ENCODE assay signal across 33 cellular contexts in the genomic region with DNA sequence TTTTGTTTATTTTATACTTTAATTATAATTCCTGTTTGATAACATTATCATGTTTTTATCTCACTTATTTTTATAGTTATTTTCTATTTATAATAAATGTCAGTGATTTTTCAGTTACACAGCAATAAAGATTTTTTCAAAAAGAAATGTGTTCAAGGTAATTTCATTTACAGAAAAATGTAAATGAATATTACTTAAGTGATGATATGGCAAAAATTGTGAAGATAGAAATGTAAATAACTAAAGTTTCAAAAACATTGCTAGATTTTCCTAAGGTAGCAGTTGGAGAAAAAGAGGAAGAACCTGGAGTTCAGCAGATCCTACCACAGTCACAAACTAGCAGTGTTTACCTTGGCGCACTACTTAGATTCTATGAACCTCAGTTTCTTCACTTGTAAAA.
"Had no signal": no experiment of that assay in that cellular context is flagged by ENCODE, and none has a peak within 500 bp of the region (broad histone marks: within the 10 kb centered on the region; RNA-seq: fewer than 3 reads in every experiment).

No MANE protein-coding gene starts in this region.

- DNase-seq: activated CD4-positive, alpha-beta memory T cell treated with anti-CD3 and anti-CD28 coated beads, Interleukin-2, amount 10 ng/mL, durations not matched to agents 7 days and 5 days; activated CD4-positive, alpha-beta T cell treated with anti-CD3 and anti-CD28 coated beads for 1 hour; activated CD4-positive, alpha-beta T cell treated with anti-CD3 and anti-CD28 coated beads for 4 hours; activated CD4-positive, alpha-beta T cell treated with anti-CD3 and anti-CD28 coated beads, Interleukin-2, amount 10 ng/mL, durations not matched to agents 7 days and 5 days; activated CD4-positive, alpha-beta T cell treated with anti-CD3 and anti-CD28 coated beads, Interleukin-2, amount 50 U/mL, for 4 hours; activated CD8-positive, alpha-beta memory T cell treated with anti-CD3 and anti-CD28 coated beads, Interleukin-2, amount 50 U/mL, for 48 hours; activated gamma-delta T cell; activated naive CD4-positive, alpha-beta T cell; activated naive CD4-positive, alpha-beta T cell treated with anti-CD3 and anti-CD28 coated beads, Interleukin-2, amount 10 ng/mL, durations not matched to agents 7 days and 5 days; activated naive CD8-positive, alpha-beta T cell treated with anti-CD3 and anti-CD28 coated beads, Interleukin-2, amount 10 ng/mL, durations not matched to agents 7 days and 5 days; activated T-cell treated with anti-CD3 and anti-CD28 coated beads for 4 hours; activated T-cell treated with anti-CD3 and anti-CD28 coated beads, Interleukin-2, amount 50 U/mL, for 24 hours; activated T-cell treated with anti-CD3 and anti-CD28 coated beads, Interleukin-2, amount 50 U/mL, for 72 hours; central memory CD4-positive, alpha-beta T cell; cerebellar nuclear complex; dorsolateral prefrontal cortex; effector memory CD4-positive, alpha-beta T cell; endodermal cell; foreskin fibroblast; gastrocnemius medialis; glutamatergic neuron; heart left ventricle; T-helper 1 cell; T-helper 17 cell; T1000 had no signal

- H3K4me3 ChIP-seq: ascending aorta, breast epithelium, cardiac muscle cell, coronary artery, dorsolateral prefrontal cortex, gastrocnemius medialis, heart left ventricle had no signal

- H3K9me3 ChIP-seq: ascending aorta, breast epithelium, gastrocnemius medialis had no signal

- H3K4me1 ChIP-seq: ascending aorta, breast epithelium, gastrocnemius medialis, heart left ventricle had no signal

- H3K27me3 ChIP-seq: ascending aorta, breast epithelium, cardiac muscle cell, dorsolateral prefrontal cortex, gastrocnemius medialis, heart left ventricle had no signal

- H3K36me3 ChIP-seq: ascending aorta, breast epithelium, cardiac muscle cell, gastrocnemius medialis, heart left ventricle had no signal

- H3K27ac ChIP-seq: ascending aorta, breast epithelium, cardiac muscle cell, coronary artery, dorsolateral prefrontal cortex, gastrocnemius medialis, heart left ventricle, VCaP had no signal

- ATAC-seq: activated naive CD4-positive, alpha-beta T cell treated with anti-CD3 and anti-CD28 coated beads, Interleukin-2, amount 50 U/mL, for 72 hours; activated T-cell treated with anti-CD3 and anti-CD28 coated beads, Interleukin-2, amount 50 U/mL, for 72 hours; esophagus mucosa; gastrocnemius medialis; heart left ventricle; T-helper 17 cell; WTC11 had no signal
